Comparison of ENCODE assay signal across 28 cellular contexts in genomic region chr7:83738436-83738835, GRCh38.
A peak's percentile ranks its signal among the peaks of the same experiment; 100 is the strongest.
DNase-seq lines count a peak whose midpoint lies in the region; ATAC-seq and TF ChIP-seq lines count a peak whose summit lies in the region.
"Had no signal": no experiment of that assay in that cellular context is flagged by ENCODE, and none has a peak within 500 bp of the region (broad histone marks: within the 10 kb centered on the region; RNA-seq: fewer than 3 reads in every experiment).

No MANE protein-coding gene starts in this region.

- CTCF ChIA-PET in activated CD4-positive, alpha-beta memory T cell treated with anti-CD3 and anti-CD28 coated beads for 36 hours (lab: Charles Lee), result no interaction called here

- H3K9ac ChIP-seq in neural progenitor cell, result no peak overlapping the region
- H3K9ac ChIP-seq: BLaER1 had no signal

- H3K36me3 ChIP-seq in HAP-1 (replicated peaks), result no peaks in the 10 kb centered on the region
- H3K36me3 ChIP-seq in neural progenitor cell, result no peaks in the 10 kb centered on the region
- H3K36me3 ChIP-seq: BLaER1, breast epithelium, gastroesophageal sphincter, tibial nerve had no signal

- ATAC-seq in GM18873 (IDR thresholded peaks at IDR 0.05; ENCODE audit: low FRiP score, unreplicated experiment) (no peak), foreskin keratinocyte (no peak)
- ATAC-seq: activated CD8-positive, alpha-beta T cell treated with anti-CD3 and anti-CD28 coated beads, Interleukin-2, amount 10 ng/mL, durations not matched to agents 7 days and 5 days; gastroesophageal sphincter; HCT116; left colon; mucosa of descending colon; natural killer cell had no signal

- no peaks in the 10 kb centered on the region for H3K9me3 Mint-ChIP-seq in neural progenitor cell
- H3K9me3 Mint-ChIP-seq in activated CD4-positive, alpha-beta memory T cell treated with anti-CD3 and anti-CD28 coated beads for 36 hours, result peaks cover 3% of the 10 kb centered on the region
- H3K9me3 Mint-ChIP-seq: activated naive CD8-positive, alpha-beta T cell treated with anti-CD3 and anti-CD28 coated beads for 36 hours had no signal

- H3K4me1 Mint-ChIP-seq in neural progenitor cell, result peaks cover 7% of the 10 kb centered on the region
- no peaks in the 10 kb centered on the region for H3K4me1 Mint-ChIP-seq in activated CD4-positive, alpha-beta memory T cell treated with anti-CD3 and anti-CD28 coated beads for 36 hours (ENCODE audit: low read depth)
- H3K4me1 Mint-ChIP-seq: activated naive CD8-positive, alpha-beta T cell treated with anti-CD3 and anti-CD28 coated beads for 36 hours; immature natural killer cell; natural killer cell had no signal

- no peaks in the 10 kb centered on the region for H3K36me3 Mint-ChIP-seq in neural progenitor cell
- H3K36me3 Mint-ChIP-seq in activated CD4-positive, alpha-beta memory T cell treated with anti-CD3 and anti-CD28 coated beads for 36 hours, result no peaks in the 10 kb centered on the region
- H3K36me3 Mint-ChIP-seq: activated naive CD8-positive, alpha-beta T cell treated with anti-CD3 and anti-CD28 coated beads for 36 hours; immature natural killer cell had no signal

- no peaks in the 10 kb centered on the region for H3K79me2 ChIP-seq in neural progenitor cell (ENCODE audit: low read depth)

- H3K9me3 ChIP-seq in HAP-1 (no peaks in the 10 kb centered on the region), neural progenitor cell (ENCODE audit: low read depth) (no peaks in the 10 kb centered on the region)
- H3K9me3 ChIP-seq: BLaER1, breast epithelium, gastroesophageal sphincter, mucosa of descending colon, tibial nerve had no signal

- H3K4me3 ChIP-seq in HAP-1, result no peak overlapping the region
- H3K4me3 ChIP-seq in neural progenitor cell, result no peak overlapping the region
- H3K4me3 ChIP-seq: BLaER1, breast epithelium, gastroesophageal sphincter, mucosa of descending colon, tibial nerve had no signal

- peak overlapping the region; percentile 13 for H3K4me2 ChIP-seq in neural progenitor cell

- POLR2A ChIA-PET in activated CD4-positive, alpha-beta memory T cell treated with anti-CD3 and anti-CD28 coated beads for 36 hours (lab: Charles Lee), result no interaction called here

- H3F3A ChIP-seq in neural progenitor cell (ENCODE audit: low read depth), result peaks cover 13% of the 10 kb centered on the region

- intact Hi-C loops in activated CD4-positive, alpha-beta memory T cell treated with anti-CD3 and anti-CD28 coated beads for 36 hours (cut with micrococcal nuclease), result no loop called here

- TF ChIP-seq CTCF in neural progenitor cell (IDR thresholded peaks at IDR 0.05), result no peak
- no peak for TF ChIP-seq CTCF in foreskin keratinocyte (conservative IDR thresholded peaks at IDR 0.05)

- DNase-seq in HAP-1 (ENCODE audit: low spot score in 2 of 2) (peak; percentile 39 to 88), NCI-H1436 (lab: John Stamatoyannopoulos, UW) (peak; percentile 40), NCI-H345 treated with DMSO at 0.1 percent for 48 hours (lab: John Stamatoyannopoulos, UW; ENCODE audit: unreplicated experiment) (peak; percentile 12), neural progenitor cell (ENCODE audit: low spot score) (peak; percentile 32), foreskin keratinocyte (no peak)
- DNase-seq in activated CD4-positive, alpha-beta memory T cell treated with anti-CD3 and anti-CD28 coated beads for 36 hours, result no peak
- DNase-seq: activated CD4-positive, alpha-beta T cell treated with anti-CD3 and anti-CD28 coated beads for 1 hour; activated CD8-positive, alpha-beta T cell treated with anti-CD3 and anti-CD28 coated beads, Interleukin-2, amount 10 ng/mL, durations not matched to agents 7 days and 5 days; activated effector memory CD4-positive, alpha-beta T cell treated with Interleukin-2 at 50 U/mL for 16 hours; activated naive CD8-positive, alpha-beta T cell treated with anti-CD3 and anti-CD28 coated beads for 36 hours; DMS53; immature natural killer cell; KBM-7; left colon; mucosa of descending colon; natural killer cell; NCI-H187; NCI-H446 treated with DMSO at 0.1 percent for 48 hours; occipital lobe; OCI-M1; stimulated activated CD4-positive, alpha-beta T cell treated with anti-CD3 and anti-CD28 coated beads, Interleukin-4, amount 100 ng/mL, for 1 hour had no signal

- H3K4me3 Mint-ChIP-seq in neural progenitor cell, result no peak overlapping the region
- H3K4me3 Mint-ChIP-seq in activated CD4-positive, alpha-beta memory T cell treated with anti-CD3 and anti-CD28 coated beads for 36 hours, result no peak overlapping the region
- H3K4me3 Mint-ChIP-seq: activated CD8-positive, alpha-beta T cell treated with anti-CD3 and anti-CD28 coated beads, Interleukin-2, amount 10 ng/mL, durations not matched to agents 7 days and 5 days; activated naive CD8-positive, alpha-beta T cell treated with anti-CD3 and anti-CD28 coated beads for 36 hours; immature natural killer cell; natural killer cell had no signal

- peaks cover 54% of the 10 kb centered on the region for H3K27me3 ChIP-seq in HAP-1 (ENCODE audit: low read depth)
- H3K27me3 ChIP-seq in neural progenitor cell, result no peaks in the 10 kb centered on the region
- H3K27me3 ChIP-seq in foreskin keratinocyte, result peaks cover 34% of the 10 kb centered on the region
- H3K27me3 ChIP-seq: BLaER1, breast epithelium, gastroesophageal sphincter, tibial nerve had no signal

- peaks cover 18% of the 10 kb centered on the region for H3K4me1 ChIP-seq in HAP-1
- H3K4me1 ChIP-seq in neural progenitor cell, result peaks cover 11% of the 10 kb centered on the region
- no peaks in the 10 kb centered on the region for H3K4me1 ChIP-seq in foreskin keratinocyte
- H3K4me1 ChIP-seq: breast epithelium, gastroesophageal sphincter, tibial nerve had no signal

- no peaks in the 10 kb centered on the region for H4K20me1 ChIP-seq in neural progenitor cell (ENCODE audit: low read depth)
- H4K20me1 ChIP-seq: BLaER1 had no signal

- peaks cover 2% of the 10 kb centered on the region for H3K27me3 Mint-ChIP-seq in neural progenitor cell (ENCODE audit: insufficient read depth, low read depth)
- no peaks in the 10 kb centered on the region for H3K27me3 Mint-ChIP-seq in activated CD4-positive, alpha-beta memory T cell treated with anti-CD3 and anti-CD28 coated beads for 36 hours
- H3K27me3 Mint-ChIP-seq: activated naive CD8-positive, alpha-beta T cell treated with anti-CD3 and anti-CD28 coated beads for 36 hours had no signal

- no peak overlapping the region for H2AFZ ChIP-seq in neural progenitor cell (replicated peaks)

- H3K27ac Mint-ChIP-seq in neural progenitor cell, result no peak overlapping the region
- H3K27ac Mint-ChIP-seq in activated CD4-positive, alpha-beta memory T cell treated with anti-CD3 and anti-CD28 coated beads for 36 hours, result no peak overlapping the region
- H3K27ac Mint-ChIP-seq: activated CD8-positive, alpha-beta T cell treated with anti-CD3 and anti-CD28 coated beads, Interleukin-2, amount 10 ng/mL, durations not matched to agents 7 days and 5 days; activated naive CD8-positive, alpha-beta T cell treated with anti-CD3 and anti-CD28 coated beads for 36 hours; immature natural killer cell; natural killer cell had no signal

- in situ Hi-C loops in HAP-1 (cut with MboI; ENCODE audit: low sequenced_read_pairs), result no loop called here

- H3K27ac ChIP-seq in neural progenitor cell (no peak overlapping the region), foreskin keratinocyte (no peak overlapping the region)
- H3K27ac ChIP-seq: BLaER1, breast epithelium, gastroesophageal sphincter, HL-60, tibial nerve had no signal

Comparison
In these comparisons a context has a peak if more than half of its experiments do, and no peak if none do; other contexts are left out.
1. DNase-seq: peak in HAP-1 (2 of 2), NCI-H1436 (single experiment), NCI-H345 treated with DMSO at 0.1 percent for 48 hours (single experiment) and neural progenitor cell (single experiment); none in foreskin keratinocyte (0 of 2) and activated CD4-positive, alpha-beta memory T cell treated with anti-CD3 and anti-CD28 coated beads for 36 hours (single experiment).